Comparison of ENCODE assay signal across 15 cellular contexts in the genomic region with DNA sequence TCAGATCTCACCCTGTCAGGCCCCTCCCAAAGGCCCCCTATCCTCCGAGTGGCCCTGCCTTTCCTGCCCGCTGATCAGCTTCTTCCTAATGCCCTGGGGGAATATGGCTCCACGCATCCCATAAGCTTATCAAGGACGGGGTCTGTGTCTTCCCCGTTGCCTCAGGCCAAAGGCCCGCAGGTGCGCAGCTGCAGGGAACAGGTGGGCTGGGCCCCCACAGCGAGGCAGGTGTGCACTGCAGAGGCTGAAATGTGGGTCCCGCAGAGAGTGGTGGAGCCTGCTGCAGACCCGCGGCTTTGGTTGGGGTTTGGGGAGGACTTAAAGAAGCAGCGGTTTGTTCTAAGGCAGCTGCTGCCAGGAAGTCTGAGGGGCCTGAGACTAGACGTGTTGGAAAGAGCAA.
DNase-seq lines count a peak whose midpoint lies in the region; ATAC-seq and TF ChIP-seq lines count a peak whose summit lies in the region.
"Had no signal": no experiment of that assay in that cellular context is flagged by ENCODE, and none has a peak within 500 bp of the region (broad histone marks: within the 10 kb centered on the region; RNA-seq: fewer than 3 reads in every experiment).

No MANE protein-coding gene starts in this region.

- DNase-seq in stimulated activated naive CD8-positive, alpha-beta T cell treated with anti-CD3 and anti-CD28 coated beads, Interleukin-15, amount 100 ng/mL, for 72 hours: no peak
- no peak for DNase-seq in stimulated activated naive CD8-positive, alpha-beta T cell treated with anti-CD3 and anti-CD28 coated beads, Interleukin-15, Interleukin-2, amounts not matched to agents 100 U/mL and 50 U/mL, for 24 hours
- peak; percentile 23 for DNase-seq in NCI-H345 treated with DMSO at 0.1 percent for 48 hours (lab: John Stamatoyannopoulos, UW; ENCODE audit: unreplicated experiment)
- DNase-seq in osteocyte (ENCODE audit: extremely low spot score, unreplicated experiment): peak; percentile 77
- DNase-seq in left lobe of liver (ENCODE audit: low spot score): no peak
- DNase-seq: Calu3; CD8-positive, alpha-beta T cell; DMS53; DND-41; EL; GM23248; HCEC 1CT had no signal

- no peaks in the 10 kb centered on the region for H3K9me3 Mint-ChIP-seq in stimulated activated naive CD8-positive, alpha-beta T cell treated with anti-CD3 and anti-CD28 coated beads, Interleukin-15, amount 100 ng/mL, for 72 hours
- H3K9me3 Mint-ChIP-seq in osteocyte (ENCODE audit: unreplicated experiment): peaks cover 14% of the 10 kb centered on the region
- H3K9me3 Mint-ChIP-seq: CD8-positive, alpha-beta T cell had no signal

- H3K27ac Mint-ChIP-seq in stimulated activated naive CD8-positive, alpha-beta T cell treated with anti-CD3 and anti-CD28 coated beads, Interleukin-15, amount 100 ng/mL, for 72 hours: no peak overlapping the region
- H3K27ac Mint-ChIP-seq in osteocyte (ENCODE audit: unreplicated experiment): no peak overlapping the region
- H3K27ac Mint-ChIP-seq: B cell; CD8-positive, alpha-beta T cell had no signal

- no peaks in the 10 kb centered on the region for H3K36me3 Mint-ChIP-seq in osteocyte (ENCODE audit: unreplicated experiment)
- H3K36me3 Mint-ChIP-seq: CD8-positive, alpha-beta T cell had no signal

- H3K4me3 Mint-ChIP-seq in stimulated activated naive CD8-positive, alpha-beta T cell treated with anti-CD3 and anti-CD28 coated beads, Interleukin-15, amount 100 ng/mL, for 72 hours: no peak overlapping the region
- no peak overlapping the region for H3K4me3 Mint-ChIP-seq in osteocyte (ENCODE audit: unreplicated experiment)
- H3K4me3 Mint-ChIP-seq: B cell; CD8-positive, alpha-beta T cell had no signal

- H3K27me3 Mint-ChIP-seq in stimulated activated naive CD8-positive, alpha-beta T cell treated with anti-CD3 and anti-CD28 coated beads, Interleukin-15, amount 100 ng/mL, for 72 hours: no peaks in the 10 kb centered on the region
- H3K27me3 Mint-ChIP-seq in osteocyte (ENCODE audit: unreplicated experiment): no peaks in the 10 kb centered on the region
- H3K27me3 Mint-ChIP-seq: B cell had no signal

- H3K4me1 Mint-ChIP-seq in stimulated activated naive CD8-positive, alpha-beta T cell treated with anti-CD3 and anti-CD28 coated beads, Interleukin-15, amount 100 ng/mL, for 72 hours: no peaks in the 10 kb centered on the region
- H3K4me1 Mint-ChIP-seq in osteocyte (ENCODE audit: unreplicated experiment): no peaks in the 10 kb centered on the region
- H3K4me1 Mint-ChIP-seq: B cell had no signal

- TF ChIP-seq CTCF in osteocyte (IDR thresholded peaks at IDR 0.05): no peak

- peak; percentile 15 for ATAC-seq in stimulated activated naive CD8-positive, alpha-beta T cell treated with anti-CD3 and anti-CD28 coated beads, Interleukin-15, amount 100 ng/mL, for 72 hours
- ATAC-seq in stimulated activated naive CD8-positive, alpha-beta T cell treated with anti-CD3 and anti-CD28 coated beads, Interleukin-15, Interleukin-2, amounts not matched to agents 100 U/mL and 50 U/mL, for 24 hours: no peak
- ATAC-seq in left lobe of liver (no peak), GM21447 (IDR thresholded peaks at IDR 0.05; ENCODE audit: unreplicated experiment) (no peak)
- ATAC-seq: CD8-positive, alpha-beta T cell; GM12878 had no signal

Comparison
In these comparisons a context has a peak if more than half of its experiments do, and no peak if none do; other contexts are left out.
1. DNase-seq: peak in NCI-H345 treated with DMSO at 0.1 percent for 48 hours (single experiment) and osteocyte (single experiment); none in stimulated activated naive CD8-positive, alpha-beta T cell treated with anti-CD3 and anti-CD28 coated beads, Interleukin-15, amount 100 ng/mL, for 72 hours (0 of 2), stimulated activated naive CD8-positive, alpha-beta T cell treated with anti-CD3 and anti-CD28 coated beads, Interleukin-15, Interleukin-2, amounts not matched to agents 100 U/mL and 50 U/mL, for 24 hours (single experiment) and left lobe of liver (single experiment).